ENCODE assay signal across 19 cellular contexts in genomic region chr7:151821806-151822540, GRCh38. TPM values are rescaled to one million over a fixed set of nuclear protein-coding genes. Genes with fewer than 3 reads are reported as not detected.
DNase-seq lines count a peak whose midpoint lies in the region; ATAC-seq and TF ChIP-seq lines count a peak whose summit lies in the region.
"Had no signal": no experiment of that assay in that cellular context is flagged by ENCODE, and none has a peak within 500 bp of the region (broad histone marks: within the 10 kb centered on the region; RNA-seq: fewer than 3 reads in every experiment).

No MANE protein-coding gene starts in this region.

- H3K79me2 ChIP-seq in hepatocyte, result no peaks in the 10 kb centered on the region

- H2AFZ ChIP-seq in hepatocyte, result no peak overlapping the region
- H2AFZ ChIP-seq: GM23248 had no signal

- H3K9me3 Mint-ChIP-seq in stimulated activated naive B cell treated with anti-CD40 and anti-IgM and Interleukin-4, amounts not matched to agents 10 μg/mL and 1 μg/mL and 100 μg/mL, for 72 hours, result no peaks in the 10 kb centered on the region
- H3K9me3 Mint-ChIP-seq: CD4-positive, CD25-positive, alpha-beta regulatory T cell had no signal

- no peak overlapping the region for H3K4me3 Mint-ChIP-seq in stimulated activated naive B cell treated with anti-CD40 and anti-IgM and Interleukin-4, amounts not matched to agents 10 μg/mL and 1 μg/mL and 100 μg/mL, for 72 hours
- H3K4me3 Mint-ChIP-seq: CD4-positive, CD25-positive, alpha-beta regulatory T cell had no signal

- no peak overlapping the region for H3K4me2 ChIP-seq in hepatocyte

- no peaks in the 10 kb centered on the region for H4K20me1 ChIP-seq in hepatocyte (ENCODE audit: insufficient read depth, poor library complexity, severe bottlenecking)

- in situ Hi-C loops in transverse colon (cut with MboI; ENCODE audit: low pct_ligation_motif_present in 1 of 4, low pct_unique_long_range_greater_than_20kb in 1 of 4, low sequenced_read_pairs in 3 of 4), result no loop called here

- intact Hi-C loops in Right ventricle myocardium superior (cut with DNase I) (no loop called here), Right ventricle myocardium inferior (cut with DNase I) (no loop called here), transverse colon (cut with DNase I; ENCODE audit: low total_unique reads) (no loop called here)

- H3K4me3 ChIP-seq in hepatocyte (no peak overlapping the region), muscle layer of duodenum (ENCODE audit: low read depth in 1 of 2, low read length in 2 of 2) (no peak overlapping the region), transverse colon (no peak overlapping the region)
- H3K4me3 ChIP-seq: GM23248 had no signal

- no peak for TF ChIP-seq EP300 in transverse colon (IDR thresholded peaks at IDR 0.05; ENCODE audit: low read depth)

- H3K36me3 Mint-ChIP-seq in stimulated activated naive B cell treated with anti-CD40 and anti-IgM and Interleukin-4, amounts not matched to agents 10 μg/mL and 1 μg/mL and 100 μg/mL, for 72 hours, result no peaks in the 10 kb centered on the region
- H3K36me3 Mint-ChIP-seq: CD4-positive, CD25-positive, alpha-beta regulatory T cell had no signal

- H3K9me3 ChIP-seq in hepatocyte (ENCODE audit: low read depth), result no peaks in the 10 kb centered on the region
- H3K9me3 ChIP-seq in muscle layer of duodenum (ENCODE audit: control insufficient read depth in 1 of 2, low read length in 2 of 2), result no peaks in the 10 kb centered on the region
- H3K9me3 ChIP-seq in transverse colon, result no peaks in the 10 kb centered on the region
- H3K9me3 ChIP-seq: BE2C had no signal

- H3K27me3 Mint-ChIP-seq in stimulated activated naive B cell treated with anti-CD40 and anti-IgM and Interleukin-4, amounts not matched to agents 10 μg/mL and 1 μg/mL and 100 μg/mL, for 72 hours, result no peaks in the 10 kb centered on the region
- H3K27me3 Mint-ChIP-seq: CD4-positive, CD25-positive, alpha-beta regulatory T cell had no signal

- ATAC-seq in Right ventricle myocardium superior (ENCODE audit: poor library complexity) (no peak), Right ventricle myocardium inferior (no peak), HG02759 (IDR thresholded peaks at IDR 0.05; ENCODE audit: unreplicated experiment) (no peak)
- no peak for ATAC-seq in stimulated activated naive B cell treated with anti-CD40 and anti-IgM and Interleukin-4, amounts not matched to agents 10 μg/mL and 1 μg/mL and 100 μg/mL, for 72 hours (replicated peaks)
- ATAC-seq: HCT116 had no signal

- peak overlapping the region; percentile 59 for H3K27ac Mint-ChIP-seq in stimulated activated naive B cell treated with anti-CD40 and anti-IgM and Interleukin-4, amounts not matched to agents 10 μg/mL and 1 μg/mL and 100 μg/mL, for 72 hours

- H3K27ac ChIP-seq in hepatocyte (peak overlapping the region; percentile 68), muscle layer of duodenum (ENCODE audit: low read length) (peak overlapping the region; percentile 39), transverse colon (no peak overlapping the region)
- H3K27ac ChIP-seq: GM23248 had no signal

- no peaks in the 10 kb centered on the region for H3K27me3 ChIP-seq in hepatocyte
- no peaks in the 10 kb centered on the region for H3K27me3 ChIP-seq in muscle layer of duodenum (ENCODE audit: low read depth, low read length)
- H3K27me3 ChIP-seq in transverse colon, result no peaks in the 10 kb centered on the region
- H3K27me3 ChIP-seq: BE2C had no signal

- H3K36me3 ChIP-seq in hepatocyte (replicated peaks; ENCODE audit: insufficient read depth, low read depth) (no peaks in the 10 kb centered on the region), muscle layer of duodenum (ENCODE audit: control insufficient read depth in 1 of 2, insufficient read depth in 2 of 2, low read length in 2 of 2) (no peaks in the 10 kb centered on the region), transverse colon (no peaks in the 10 kb centered on the region)
- H3K36me3 ChIP-seq: BE2C had no signal

- peaks cover 27% of the 10 kb centered on the region for H3K4me1 ChIP-seq in hepatocyte (ENCODE audit: insufficient read depth)
- peaks cover 0 to 16% of the 10 kb centered on the region in 2 donors for H3K4me1 ChIP-seq in muscle layer of duodenum (ENCODE audit: control insufficient read depth in 1 of 2, insufficient read depth in 2 of 2, low read length in 2 of 2)
- peaks cover 2 to 62% (median 11%) of the 10 kb centered on the region in 4 donors for H3K4me1 ChIP-seq in transverse colon
- H3K4me1 ChIP-seq: BE2C had no signal

- H3K4me1 Mint-ChIP-seq in stimulated activated naive B cell treated with anti-CD40 and anti-IgM and Interleukin-4, amounts not matched to agents 10 μg/mL and 1 μg/mL and 100 μg/mL, for 72 hours, result peaks cover 15 to 40% of the 10 kb centered on the region in 2 donors

- no peaks in the 10 kb centered on the region for H3K9me2 ChIP-seq in hepatocyte (replicated peaks; ENCODE audit: insufficient read depth)

- 90% methylated on average over 14 of the region's 20 CpGs for WGBS in hepatocyte (ENCODE audit: low lambda C conversion rate, missing lambda C conversion rate)
- WGBS in transverse colon (ENCODE audit: low coverage in 1 of 2), 2 donors, result 83 to 100% methylated on average over 5 to 20 of the region's 20 CpGs

- TF ChIP-seq CTCF in hepatocyte (IDR thresholded peaks at IDR 0.05; ENCODE audit: poor library complexity) (no peak), transverse colon (IDR thresholded peaks at IDR 0.05) (no peak)

- DNase-seq in Right ventricle myocardium superior, result peak; percentile 15
- no peak for DNase-seq in Right ventricle myocardium inferior (ENCODE audit: missing footprints)
- no peak for DNase-seq in hepatocyte (ENCODE audit: low spot score)
- no peak for DNase-seq in stimulated activated naive B cell treated with anti-CD40 and anti-IgM and Interleukin-4, amounts not matched to agents 10 μg/mL and 1 μg/mL and 100 μg/mL, for 72 hours
- no peak for DNase-seq in transverse colon
- DNase-seq in GF-D8 (lab: John Stamatoyannopoulos, UW), result no peak
- DNase-seq: BE2C; CD4-positive, CD25-positive, alpha-beta regulatory T cell; COR-L47; GM23248; KBM-7; NCI-H1105 treated with DMSO at 0.1 percent for 48 hours; NCI-H1694; NCI-H2081 treated with DMSO at 0.1 percent for 48 hours; NCI-H446 treated with DMSO at 0.1 percent for 48 hours; SHP77 had no signal

- TF ChIP-seq POLR2A in transverse colon (IDR thresholded peaks at IDR 0.05), result no peak

RNA-seq across cellular contexts. Expression of gene PRKAG2, which starts 54.9 kb away (rescaled TPM):
- total RNA-seq in Right ventricle myocardium superior (120 TPM), Right ventricle myocardium inferior (122 TPM), hepatocyte (14.0 and 17.8 TPM in 2 replicates), transverse colon (10 to 100 TPM; 25.1 to 57.8 (median 46.7) TPM)
- polyA plus RNA-seq in hepatocyte, result 21.8 and 23.4 TPM in 2 replicates

Comparison
In these comparisons a context has a peak if more than half of its experiments do, and no peak if none do; other contexts are left out.
1. H3K27ac ChIP-seq: peak in hepatocyte (single experiment) and muscle layer of duodenum (single experiment); none in transverse colon (0 of 4).